Comparison of ENCODE assay signal across 9 cellular contexts in genomic region chr3:183554377-183554776, GRCh38. TPM values are rescaled to one million over a fixed set of nuclear protein-coding genes. Genes with fewer than 3 reads are reported as not detected.
DNase-seq lines count a peak whose midpoint lies in the region; ATAC-seq, FAIRE-seq and TF ChIP-seq lines count a peak whose summit lies in the region.
"Had no signal": no experiment of that assay in that cellular context is flagged by ENCODE, and none has a peak within 500 bp of the region (broad histone marks: within the 10 kb centered on the region; RNA-seq: fewer than 3 reads in every experiment).

No MANE protein-coding gene starts in this region.

- H3K36me3 ChIP-seq in GM06990 (ENCODE audit: control insufficient read depth, insufficient read depth, low read length), result no peaks in the 10 kb centered on the region

- H3K4me3 ChIP-seq in GM06990 (replicated peaks; ENCODE audit: low read depth, low read length) (peak overlapping the region; percentile 61), mononuclear cell (ENCODE audit: low read length) (peak overlapping the region; percentile 61)

- ATAC-seq in GM21786 (IDR thresholded peaks at IDR 0.05; ENCODE audit: unreplicated experiment), result peak; percentile 36

- H3K36me3 Mint-ChIP-seq in T-helper 1 cell treated with Interleukin-12 subunit alpha and Interleukin-12 subunit beta and Interleukin-4 antibody, amounts not matched to agents 30 μg/mL and 1 μg/mL, for 36 hours (ENCODE audit: low read depth), result peaks cover 22% of the 10 kb centered on the region

- H3K4me3 Mint-ChIP-seq in T-helper 1 cell treated with Interleukin-12 subunit alpha and Interleukin-12 subunit beta and Interleukin-4 antibody, amounts not matched to agents 30 μg/mL and 1 μg/mL, for 36 hours, result peak overlapping the region; percentile 99

- peaks cover 49% of the 10 kb centered on the region for H3K4me1 Mint-ChIP-seq in T-helper 1 cell treated with Interleukin-12 subunit alpha and Interleukin-12 subunit beta and Interleukin-4 antibody, amounts not matched to agents 30 μg/mL and 1 μg/mL, for 36 hours (ENCODE audit: low read depth)

- H3K9me3 ChIP-seq in mononuclear cell (ENCODE audit: low read depth, low read length), result no peaks in the 10 kb centered on the region

- H3K4me1 ChIP-seq in mononuclear cell (ENCODE audit: insufficient read depth, low read length), result peaks cover 53% of the 10 kb centered on the region

- H3K27me3 Mint-ChIP-seq in T-helper 1 cell treated with Interleukin-12 subunit alpha and Interleukin-12 subunit beta and Interleukin-4 antibody, amounts not matched to agents 30 μg/mL and 1 μg/mL, for 36 hours (ENCODE audit: low read depth), result no peaks in the 10 kb centered on the region

- peak overlapping the region; percentile 99 for H3K27ac Mint-ChIP-seq in T-helper 1 cell treated with Interleukin-12 subunit alpha and Interleukin-12 subunit beta and Interleukin-4 antibody, amounts not matched to agents 30 μg/mL and 1 μg/mL, for 36 hours

- DNase-seq in GM06990 (ENCODE audit: extremely low read depth, insufficient read length) (peak; percentile 54), GM19240 (ENCODE audit: insufficient read length, low spot score) (no peak), mucosa of gallbladder (ENCODE audit: low spot score) (no peak), RCC 7860 (ENCODE audit: low spot score) (no peak), NCI-H446 (lab: John Stamatoyannopoulos, UW) (no peak)
- DNase-seq: NCI-H1417 treated with DMSO at 0.1 percent for 48 hours had no signal

- H3K27me3 ChIP-seq in GM06990 (replicated peaks; ENCODE audit: control insufficient read depth, insufficient read depth, low read length) (no peaks in the 10 kb centered on the region), mononuclear cell (ENCODE audit: insufficient read depth, low read length) (no peaks in the 10 kb centered on the region)

- FAIRE-seq in RCC 7860 (lab: Jason Lieb, UNC), result no peak

- no peaks in the 10 kb centered on the region for H3K9me3 Mint-ChIP-seq in T-helper 1 cell treated with Interleukin-12 subunit alpha and Interleukin-12 subunit beta and Interleukin-4 antibody, amounts not matched to agents 30 μg/mL and 1 μg/mL, for 36 hours

- no peak for TF ChIP-seq CTCF in GM06990 (IDR thresholded peaks at IDR 0.05; ENCODE audit: insufficient read depth, low read length, poor library complexity, severe bottlenecking)

RNA-seq across cellular contexts. Expression of gene KLHL6, which starts 1.1 kb away (rescaled TPM):
- total RNA-seq in mononuclear cell (24.9 TPM), mucosa of gallbladder (3.7 TPM)
